In genomic region chr5:58491216-58491892, GRCh38 we compare ENCODE assay signal across 12 cellular contexts. TPM values are rescaled to one million over a fixed set of nuclear protein-coding genes. Genes with fewer than 3 reads are reported as not detected.
DNase-seq lines count a peak whose midpoint lies in the region; ATAC-seq lines count a peak whose summit lies in the region.
"Had no signal": no experiment of that assay in that cellular context is flagged by ENCODE, and none has a peak within 500 bp of the region (broad histone marks: within the 10 kb centered on the region; RNA-seq: fewer than 3 reads in every experiment).

Gene GAPT (plus strand): TSS chr5:58491435. CDS start chr5:58494537, 3,102 bp downstream.

- peak within 1 kb of the TSS in 5 of 10 donors; percentile 4 to 56 (median 37) for H3K4me3 Mint-ChIP-seq in naive thymus-derived CD4-positive, alpha-beta T cell
- H3K4me3 Mint-ChIP-seq in activated naive CD4-positive, alpha-beta T cell treated with anti-CD3 and anti-CD28 coated beads, Interleukin-2, amount 10 ng/mL, durations not matched to agents 7 days and 5 days = no peak within 1 kb of the TSS
- H3K4me3 Mint-ChIP-seq in CD8-positive, alpha-beta memory T cell = no peak within 1 kb of the TSS

- POLR2A ChIA-PET in naive thymus-derived CD4-positive, alpha-beta T cell (lab: Charles Lee) = no interaction called here
- POLR2A ChIA-PET in CD8-positive, alpha-beta memory T cell (lab: Charles Lee) = no interaction called here

- no peaks in the 10 kb centered on the region for H3K4me1 ChIP-seq in naive thymus-derived CD4-positive, alpha-beta T cell (ENCODE audit: control insufficient read depth in 2 of 2, insufficient read depth in 2 of 2, low read length in 2 of 2)
- H3K4me1 ChIP-seq in CD8-positive, alpha-beta memory T cell (ENCODE audit: insufficient read depth, low read length) = no peaks in the 10 kb centered on the region

- no peak within 1 kb of the TSS for H3K4me3 ChIP-seq in naive thymus-derived CD4-positive, alpha-beta T cell (ENCODE audit: low read length)
- no peak within 1 kb of the TSS for H3K4me3 ChIP-seq in CD8-positive, alpha-beta memory T cell (ENCODE audit: low read length)

- peaks cover 0 to 5% (median 4%) of the 10 kb centered on the region in 7 donors for H3K4me1 Mint-ChIP-seq in naive thymus-derived CD4-positive, alpha-beta T cell
- H3K4me1 Mint-ChIP-seq in activated naive CD4-positive, alpha-beta T cell treated with anti-CD3 and anti-CD28 coated beads, Interleukin-2, amount 10 ng/mL, durations not matched to agents 7 days and 5 days = no peaks in the 10 kb centered on the region
- no peaks in the 10 kb centered on the region for H3K4me1 Mint-ChIP-seq in CD8-positive, alpha-beta memory T cell

- H3K27ac ChIP-seq in naive thymus-derived CD4-positive, alpha-beta T cell (ENCODE audit: low read depth, low read length) = no peak within 1 kb of the TSS
- H3K27ac ChIP-seq in CD8-positive, alpha-beta memory T cell (ENCODE audit: low read depth, low read length) = no peak within 1 kb of the TSS
- H3K27ac ChIP-seq: VCaP had no signal

- CTCF ChIA-PET in naive thymus-derived CD4-positive, alpha-beta T cell (lab: Charles Lee) = no interaction called here
- CTCF ChIA-PET in activated naive CD4-positive, alpha-beta T cell treated with anti-CD3 and anti-CD28 coated beads, Interleukin-2, amount 10 ng/mL, durations not matched to agents 7 days and 5 days (lab: Charles Lee) = no interaction called here
- CTCF ChIA-PET in CD8-positive, alpha-beta memory T cell (lab: Charles Lee) = no interaction called here

- no peaks in the 10 kb centered on the region for H3K9me3 ChIP-seq in naive thymus-derived CD4-positive, alpha-beta T cell (ENCODE audit: control insufficient read depth in 2 of 3, low read length in 3 of 3)
- no peaks in the 10 kb centered on the region for H3K9me3 ChIP-seq in CD8-positive, alpha-beta memory T cell (ENCODE audit: low read length)

- peaks cover 0 to 2% (median 0%) of the 10 kb centered on the region in 11 donors for H3K9me3 Mint-ChIP-seq in naive thymus-derived CD4-positive, alpha-beta T cell
- no peaks in the 10 kb centered on the region for H3K9me3 Mint-ChIP-seq in activated naive CD4-positive, alpha-beta T cell treated with anti-CD3 and anti-CD28 coated beads, Interleukin-2, amount 10 ng/mL, durations not matched to agents 7 days and 5 days
- peaks cover 0 to 3% (median 0%) of the 10 kb centered on the region in 5 donors for H3K9me3 Mint-ChIP-seq in CD8-positive, alpha-beta memory T cell

- H3K27ac Mint-ChIP-seq in naive thymus-derived CD4-positive, alpha-beta T cell = no peak within 1 kb of the TSS
- no peak within 1 kb of the TSS for H3K27ac Mint-ChIP-seq in activated naive CD4-positive, alpha-beta T cell treated with anti-CD3 and anti-CD28 coated beads, Interleukin-2, amount 10 ng/mL, durations not matched to agents 7 days and 5 days
- no peak within 1 kb of the TSS for H3K27ac Mint-ChIP-seq in CD8-positive, alpha-beta memory T cell

- peaks cover 7 to 50% (median 26%) of the 10 kb centered on the region in 5 donors for H3K27me3 Mint-ChIP-seq in naive thymus-derived CD4-positive, alpha-beta T cell
- peaks cover 3% of the 10 kb centered on the region for H3K27me3 Mint-ChIP-seq in activated naive CD4-positive, alpha-beta T cell treated with anti-CD3 and anti-CD28 coated beads, Interleukin-2, amount 10 ng/mL, durations not matched to agents 7 days and 5 days
- peaks cover 3 to 25% of the 10 kb centered on the region in 2 donors for H3K27me3 Mint-ChIP-seq in CD8-positive, alpha-beta memory T cell

- peak; percentile 82 for ATAC-seq in GM19023 (IDR thresholded peaks at IDR 0.05; ENCODE audit: unreplicated experiment)
- peak; percentile 83 for ATAC-seq in HG02938 (IDR thresholded peaks at IDR 0.05; ENCODE audit: unreplicated experiment)
- peak; percentile 76 for ATAC-seq in naive thymus-derived CD4-positive, alpha-beta T cell

- peaks cover 0 to 4% of the 10 kb centered on the region in 2 donors for H3K27me3 ChIP-seq in naive thymus-derived CD4-positive, alpha-beta T cell (ENCODE audit: control insufficient read depth in 2 of 2, insufficient read depth in 2 of 2, low read length in 2 of 2)
- peaks cover 4% of the 10 kb centered on the region for H3K27me3 ChIP-seq in CD8-positive, alpha-beta memory T cell (ENCODE audit: insufficient read depth, low read length, poor library complexity, severe bottlenecking)

- DNase-seq in NOMO-1 treated with DMSO at 0.1 percent for 48 hours (lab: John Stamatoyannopoulos, UW; ENCODE audit: unreplicated experiment) = peak; percentile 98
- no peak for DNase-seq in naive thymus-derived CD4-positive, alpha-beta T cell
- no peak for DNase-seq in activated naive CD4-positive, alpha-beta T cell treated with anti-CD3 and anti-CD28 coated beads, Interleukin-2, amount 10 ng/mL, durations not matched to agents 7 days and 5 days
- DNase-seq in HT-29 (ENCODE audit: low spot score) = no peak
- DNase-seq in superior temporal gyrus (ENCODE audit: extremely low spot score) = no peak
- DNase-seq in CD8-positive, alpha-beta memory T cell = no peak
- DNase-seq: central memory CD4-positive, alpha-beta T cell had no signal

- intact Hi-C loops in naive thymus-derived CD4-positive, alpha-beta T cell (cut with micrococcal nuclease) = no loop called here

- H3K36me3 Mint-ChIP-seq in naive thymus-derived CD4-positive, alpha-beta T cell = no peaks in the 10 kb centered on the region
- H3K36me3 Mint-ChIP-seq in activated naive CD4-positive, alpha-beta T cell treated with anti-CD3 and anti-CD28 coated beads, Interleukin-2, amount 10 ng/mL, durations not matched to agents 7 days and 5 days = no peaks in the 10 kb centered on the region
- H3K36me3 Mint-ChIP-seq in CD8-positive, alpha-beta memory T cell = no peaks in the 10 kb centered on the region

- H3K36me3 ChIP-seq in naive thymus-derived CD4-positive, alpha-beta T cell (ENCODE audit: control insufficient read depth in 2 of 3, insufficient read depth in 3 of 3, low read length in 3 of 3) = no peaks in the 10 kb centered on the region
- no peaks in the 10 kb centered on the region for H3K36me3 ChIP-seq in CD8-positive, alpha-beta memory T cell (ENCODE audit: insufficient read depth, low read length)

RNA-seq across cellular contexts. Expression of gene GAPT, which starts in this region (rescaled TPM):
- 10 to 100 TPM in 1 of 5 experiments, 1 to 10 TPM in 1, under 1 TPM in 2, not detected in 1; 0.57 to 11.7 (median 1.5) TPM for total RNA-seq in naive thymus-derived CD4-positive, alpha-beta T cell
- polyA plus RNA-seq in naive thymus-derived CD4-positive, alpha-beta T cell = under 1 TPM; 0.54 to 0.97 TPM
- not detected in 2 replicates for total RNA-seq in HT-29 (2014; rRNA removed; shearing (Covaris generic))
- under 1 TPM in 1 of 2 experiments, not detected in 1; 0.26 TPM for total RNA-seq in CD8-positive, alpha-beta memory T cell
- polyA plus RNA-seq in CD8-positive, alpha-beta memory T cell = 1.3 TPM
- total RNA-seq: kidney epithelial cell, M059J had no signal
